In genomic region chr7:36264123-36264916, GRCh38 we compare ENCODE assay signal across 12 cellular contexts.
DNase-seq lines count a peak whose midpoint lies in the region; ATAC-seq and TF ChIP-seq lines count a peak whose summit lies in the region.
"Had no signal": no experiment of that assay in that cellular context is flagged by ENCODE, and none has a peak within 500 bp of the region (broad histone marks: within the 10 kb centered on the region; RNA-seq: fewer than 3 reads in every experiment).

No MANE protein-coding gene starts in this region.

- POLR2A ChIA-PET in Panc1 (lab: Charles Lee): no interaction called here

- TF ChIP-seq CTCF in Panc1 (IDR thresholded peaks at IDR 0.05): no peak

- H3K4me2 ChIP-seq in BLaER1: peak overlapping the region; percentile 60

- no TSS peak for BruUV-seq in Panc1 (replicated peaks; lab: Mats Ljungman, UMichigan)

- intact Hi-C loops in Panc1 (cut with micrococcal nuclease; ENCODE audit: unreplicated experiment): no loop called here

- H4K20me1 ChIP-seq in BLaER1: no peaks in the 10 kb centered on the region

- CTCF ChIA-PET in Panc1 (lab: Charles Lee): interaction anchor here (0.5 kb wide), 1 partner anchor 8 kb away, joined by 3 read pairs; no protein-coding TSS in a partner anchor

- no peak overlapping the region for H3K27ac ChIP-seq in BLaER1
- H3K27ac ChIP-seq in Panc1 (ENCODE audit: low read length): peak overlapping the region; percentile 72
- H3K27ac ChIP-seq: epithelial cell of prostate, parathyroid adenoma had no signal

- H3K4me1 ChIP-seq in BLaER1: peaks cover 49% of the 10 kb centered on the region
- peaks cover 71% of the 10 kb centered on the region for H3K4me1 ChIP-seq in Panc1 (ENCODE audit: control insufficient read depth, insufficient read depth, low read length)
- H3K4me1 ChIP-seq: parathyroid adenoma had no signal

- H3K9ac ChIP-seq in BLaER1: no peak overlapping the region
- H3K9ac ChIP-seq: parathyroid adenoma had no signal

- H3K27me3 ChIP-seq in BLaER1: no peaks in the 10 kb centered on the region
- no peaks in the 10 kb centered on the region for H3K27me3 ChIP-seq in Panc1 (ENCODE audit: control insufficient read depth, insufficient read depth, low read length)
- H3K27me3 ChIP-seq: BE2C had no signal

- H3K36me3 ChIP-seq in BLaER1 (no peaks in the 10 kb centered on the region), Panc1 (ENCODE audit: control insufficient read depth, insufficient read depth, low read length) (no peaks in the 10 kb centered on the region)
- H3K36me3 ChIP-seq: BE2C had no signal

- DNase-seq in Panc1 (ENCODE audit: low read depth, low spot score): no peak
- peak; percentile 56 for DNase-seq in midbrain (lab: John Stamatoyannopoulos, UW)
- no peak for DNase-seq in stimulated activated naive CD4-positive, alpha-beta T cell treated with Interleukin-2 at 50 U/mL for 16 hours (lab: John Stamatoyannopoulos, UW)
- DNase-seq in GM19240 (ENCODE audit: insufficient read length, low spot score): no peak
- no peak for DNase-seq in NCI-H2196 treated with DMSO at 0.1 percent for 48 hours (lab: John Stamatoyannopoulos, UW; ENCODE audit: unreplicated experiment)
- no peak for DNase-seq in kidney glomerular epithelial cell (lab: John Stamatoyannopoulos, UW)
- DNase-seq: BE2C, NCI-H226 had no signal

- H3K4me3 ChIP-seq in BLaER1: no peak overlapping the region
- H3K4me3 ChIP-seq in Panc1 (ENCODE audit: low read depth in 2 of 2, low read length in 2 of 2): no peak overlapping the region

- H3K9me3 ChIP-seq in BLaER1 (no peaks in the 10 kb centered on the region), Panc1 (ENCODE audit: control insufficient read depth, insufficient read depth, low read depth, low read length) (no peaks in the 10 kb centered on the region)
- H3K9me3 ChIP-seq: BE2C had no signal

- ATAC-seq in HG02678 (IDR thresholded peaks at IDR 0.05; ENCODE audit: unreplicated experiment) (peak; percentile 42), Panc1 (no peak)

- in situ Hi-C loops in Panc1 (cut with HindIII; ENCODE audit: low pct_unique_long_range_greater_than_20kb, low sequenced_read_pairs): no loop called here
